In the genomic region with DNA sequence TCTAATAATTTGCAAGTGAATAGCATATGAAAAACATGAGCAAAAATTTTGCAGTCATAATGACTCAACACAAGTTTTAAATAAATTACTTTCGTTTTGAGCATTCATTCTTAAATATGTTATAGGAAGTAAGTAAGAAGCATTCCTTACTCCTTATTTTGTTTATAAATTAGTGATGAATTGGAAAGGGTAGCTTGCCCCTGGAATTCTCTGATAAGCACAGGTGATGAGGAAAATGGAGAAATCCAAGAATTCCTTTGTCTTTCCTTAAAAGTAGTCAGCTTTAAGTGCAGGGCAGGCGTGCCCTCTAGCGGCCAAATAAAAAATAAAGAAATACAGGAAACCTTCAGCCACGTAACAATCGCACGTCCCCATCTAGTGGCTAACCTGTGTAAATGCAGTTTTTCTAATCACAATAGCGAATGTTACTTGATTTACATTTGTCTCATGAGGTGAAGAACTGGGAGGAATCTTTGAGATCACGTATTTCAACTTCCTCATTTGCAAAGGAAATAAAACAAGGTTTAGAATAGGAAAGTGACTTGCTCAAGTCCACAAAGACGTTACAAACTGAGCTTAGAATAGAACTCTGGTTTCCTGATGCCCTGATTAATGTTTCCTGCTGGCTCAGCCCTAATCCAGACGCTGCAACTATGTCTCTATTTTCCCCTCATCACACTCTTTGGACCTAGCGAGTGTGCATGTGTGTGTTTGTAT, we compare ENCODE assay signal across 8 cellular contexts. TPM values are rescaled to one million over a fixed set of nuclear protein-coding genes. Genes with fewer than 3 reads are reported as not detected.
DNase-seq lines count a peak whose midpoint lies in the region; ATAC-seq, FAIRE-seq and TF ChIP-seq lines count a peak whose summit lies in the region.

No MANE protein-coding gene starts in this region.

- peaks cover 0 to 3% of the 10 kb centered on the region in 2 donors for H3K4me1 ChIP-seq in left lung

- H3K9me3 ChIP-seq in left lung: no peaks in the 10 kb centered on the region

- no peak overlapping the region for H3K4me3 ChIP-seq in bronchial epithelial cell (ENCODE audit: low read depth, low read length)
- H3K4me3 ChIP-seq in left lung: peak overlapping the region in 1 of 2 donors; percentile 21

- peak overlapping the region in 1 of 2 donors; percentile 53 for H3K27ac ChIP-seq in left lung

- TF ChIP-seq CTCF in bronchial epithelial cell (IDR thresholded peaks at IDR 0.05; ENCODE audit: insufficient read depth, low read length, severe bottlenecking) (peak; percentile 64), left lung (IDR thresholded peaks at IDR 0.05) (peak; percentile 81 to 98)

- H3K27me3 ChIP-seq in bronchial epithelial cell (ENCODE audit: control insufficient read depth, insufficient read depth, low read length) (no peaks in the 10 kb centered on the region), left lung (no peaks in the 10 kb centered on the region)

- ATAC-seq in GM18520 (IDR thresholded peaks at IDR 0.05; ENCODE audit: unreplicated experiment): peak; percentile 72
- ATAC-seq in HG02973 (IDR thresholded peaks at IDR 0.05; ENCODE audit: unreplicated experiment): peak; percentile 85
- peak; percentile 93 for ATAC-seq in SK-N-SH treated with all-trans-retinoic acid at 6 μM for 48 hours
- ATAC-seq in left lung: peak; percentile 99

- FAIRE-seq in bronchial epithelial cell (lab: Jason Lieb, UNC): no peak

- no peaks in the 10 kb centered on the region for H3K36me3 ChIP-seq in bronchial epithelial cell (ENCODE audit: control insufficient read depth, insufficient read depth, low read length)
- no peaks in the 10 kb centered on the region for H3K36me3 ChIP-seq in left lung

- DNase-seq in bronchial epithelial cell (ENCODE audit: low read depth): peak; percentile 67
- DNase-seq in left lung: peak in 1 of 2 donors; percentile 50
- peak; percentile 42 to 61 for DNase-seq in stimulated activated CD4-positive, alpha-beta T cell treated with anti-CD3 and anti-CD28 coated beads, Interleukin-4, amount 100 ng/mL, for 4 hours
- DNase-seq in SIG-M5 treated with dmso at 0.1 percent for 504 hours (lab: John Stamatoyannopoulos, UW; ENCODE audit: unreplicated experiment): no peak
- no peak for DNase-seq in stimulated activated naive CD4-positive, alpha-beta T cell (lab: John Stamatoyannopoulos, UW)

- intact Hi-C loops in left lung (cut with DNase I): no loop called here

TF ChIP-seq in SK-N-SH treated with all-trans-retinoic acid at 6 μM for 48 hours, 23 proteins besides CTCF, POLR2A, EP300 and RAD21:
- TF ChIP-seq ISL1 (CRISPR knock-in tag; IDR thresholded peaks at IDR 0.05): no peak
- TF ChIP-seq ZC3H10 (CRISPR knock-in tag; IDR thresholded peaks at IDR 0.05): no peak
- TF ChIP-seq PPARA (CRISPR knock-in tag; IDR thresholded peaks at IDR 0.05; ENCODE audit: borderline replicate concordance): no peak
- no peak for TF ChIP-seq ZNF8 (CRISPR knock-in tag; IDR thresholded peaks at IDR 0.05)
- TF ChIP-seq ZNF565 (CRISPR knock-in tag; conservative IDR thresholded peaks at IDR 0.05; ENCODE audit: low read depth): no peak
- TF ChIP-seq, protein P1, sequence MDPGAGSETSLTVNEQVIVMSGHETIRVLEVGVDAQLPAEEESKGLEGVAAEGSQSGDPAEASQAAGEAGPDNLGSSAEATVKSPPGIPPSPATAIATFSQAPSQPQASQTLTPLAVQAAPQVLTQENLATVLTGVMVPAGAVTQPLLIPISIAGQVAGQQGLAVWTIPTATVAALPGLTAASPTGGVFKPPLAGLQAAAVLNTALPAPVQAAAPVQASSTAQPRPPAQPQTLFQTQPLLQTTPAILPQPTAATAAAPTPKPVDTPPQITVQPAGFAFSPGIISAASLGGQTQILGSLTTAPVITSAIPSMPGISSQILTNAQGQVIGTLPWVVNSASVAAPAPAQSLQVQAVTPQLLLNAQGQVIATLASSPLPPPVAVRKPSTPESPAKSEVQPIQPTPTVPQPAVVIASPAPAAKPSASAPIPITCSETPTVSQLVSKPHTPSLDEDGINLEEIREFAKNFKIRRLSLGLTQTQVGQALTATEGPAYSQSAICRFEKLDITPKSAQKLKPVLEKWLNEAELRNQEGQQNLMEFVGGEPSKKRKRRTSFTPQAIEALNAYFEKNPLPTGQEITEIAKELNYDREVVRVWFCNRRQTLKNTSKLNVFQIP (CRISPR knock-in tag; IDR thresholded peaks at IDR 0.05; ENCODE audit: borderline replicate concordance, low read depth): no peak
- TF ChIP-seq, protein P2, sequence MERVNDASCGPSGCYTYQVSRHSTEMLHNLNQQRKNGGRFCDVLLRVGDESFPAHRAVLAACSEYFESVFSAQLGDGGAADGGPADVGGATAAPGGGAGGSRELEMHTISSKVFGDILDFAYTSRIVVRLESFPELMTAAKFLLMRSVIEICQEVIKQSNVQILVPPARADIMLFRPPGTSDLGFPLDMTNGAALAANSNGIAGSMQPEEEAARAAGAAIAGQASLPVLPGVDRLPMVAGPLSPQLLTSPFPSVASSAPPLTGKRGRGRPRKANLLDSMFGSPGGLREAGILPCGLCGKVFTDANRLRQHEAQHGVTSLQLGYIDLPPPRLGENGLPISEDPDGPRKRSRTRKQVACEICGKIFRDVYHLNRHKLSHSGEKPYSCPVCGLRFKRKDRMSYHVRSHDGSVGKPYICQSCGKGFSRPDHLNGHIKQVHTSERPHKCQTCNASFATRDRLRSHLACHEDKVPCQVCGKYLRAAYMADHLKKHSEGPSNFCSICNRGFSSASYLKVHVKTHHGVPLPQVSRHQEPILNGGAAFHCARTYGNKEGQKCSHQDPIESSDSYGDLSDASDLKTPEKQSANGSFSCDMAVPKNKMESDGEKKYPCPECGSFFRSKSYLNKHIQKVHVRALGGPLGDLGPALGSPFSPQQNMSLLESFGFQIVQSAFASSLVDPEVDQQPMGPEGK (CRISPR knock-in tag; IDR thresholded peaks at IDR 0.05; ENCODE audit: borderline replicate concordance): no peak
- TF ChIP-seq GLIS3 (CRISPR knock-in tag; IDR thresholded peaks at IDR 0.05): no peak
- TF ChIP-seq, protein P3, sequence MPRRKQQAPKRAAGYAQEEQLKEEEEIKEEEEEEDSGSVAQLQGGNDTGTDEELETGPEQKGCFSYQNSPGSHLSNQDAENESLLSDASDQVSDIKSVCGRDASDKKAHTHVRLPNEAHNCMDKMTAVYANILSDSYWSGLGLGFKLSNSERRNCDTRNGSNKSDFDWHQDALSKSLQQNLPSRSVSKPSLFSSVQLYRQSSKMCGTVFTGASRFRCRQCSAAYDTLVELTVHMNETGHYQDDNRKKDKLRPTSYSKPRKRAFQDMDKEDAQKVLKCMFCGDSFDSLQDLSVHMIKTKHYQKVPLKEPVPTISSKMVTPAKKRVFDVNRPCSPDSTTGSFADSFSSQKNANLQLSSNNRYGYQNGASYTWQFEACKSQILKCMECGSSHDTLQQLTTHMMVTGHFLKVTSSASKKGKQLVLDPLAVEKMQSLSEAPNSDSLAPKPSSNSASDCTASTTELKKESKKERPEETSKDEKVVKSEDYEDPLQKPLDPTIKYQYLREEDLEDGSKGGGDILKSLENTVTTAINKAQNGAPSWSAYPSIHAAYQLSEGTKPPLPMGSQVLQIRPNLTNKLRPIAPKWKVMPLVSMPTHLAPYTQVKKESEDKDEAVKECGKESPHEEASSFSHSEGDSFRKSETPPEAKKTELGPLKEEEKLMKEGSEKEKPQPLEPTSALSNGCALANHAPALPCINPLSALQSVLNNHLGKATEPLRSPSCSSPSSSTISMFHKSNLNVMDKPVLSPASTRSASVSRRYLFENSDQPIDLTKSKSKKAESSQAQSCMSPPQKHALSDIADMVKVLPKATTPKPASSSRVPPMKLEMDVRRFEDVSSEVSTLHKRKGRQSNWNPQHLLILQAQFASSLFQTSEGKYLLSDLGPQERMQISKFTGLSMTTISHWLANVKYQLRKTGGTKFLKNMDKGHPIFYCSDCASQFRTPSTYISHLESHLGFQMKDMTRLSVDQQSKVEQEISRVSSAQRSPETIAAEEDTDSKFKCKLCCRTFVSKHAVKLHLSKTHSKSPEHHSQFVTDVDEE (CRISPR knock-in tag; IDR thresholded peaks at IDR 0.05): no peak
- no peak for TF ChIP-seq ESRRG (CRISPR knock-in tag; IDR thresholded peaks at IDR 0.05)

RNA-seq across cellular contexts. Expression of a gene that starts 47.2 kb away (rescaled TPM):
- total RNA-seq in bronchial epithelial cell: 34.0 and 47.0 TPM in 2 replicates
- 10 to 100 TPM; 25.4 to 32.7 TPM for total RNA-seq in left lung

Comparison
In these comparisons a context has a peak if more than half of its experiments do, and no peak if none do; other contexts are left out.
1. DNase-seq: peak in bronchial epithelial cell (single experiment) and stimulated activated CD4-positive, alpha-beta T cell treated with anti-CD3 and anti-CD28 coated beads, Interleukin-4, amount 100 ng/mL, for 4 hours (2 of 2); none in SIG-M5 treated with dmso at 0.1 percent for 504 hours (single experiment) and stimulated activated naive CD4-positive, alpha-beta T cell (0 of 6).
2. Peak in every context shown above with its lines, with median percentiles within 50 percentile points of each other: ATAC-seq.